1 cellular context compared by ENCODE assay signal in genomic region chr6:36524871-36525270, GRCh38.
TF ChIP-seq lines count a peak whose summit lies in the region.

No MANE protein-coding gene starts in this region.

TF ChIP-seq in GM23338, 12 proteins besides CTCF, POLR2A, EP300 and RAD21 (continued from another document):
- TF ChIP-seq ZNF462 (CRISPR knock-in tag; IDR thresholded peaks at IDR 0.05) = no peak
- TF ChIP-seq ETS1 (IDR thresholded peaks at IDR 0.05) = no peak
- no peak for TF ChIP-seq CREB1 (CRISPR knock-in tag; IDR thresholded peaks at IDR 0.05; ENCODE audit: low read depth)
